In the genomic region with DNA sequence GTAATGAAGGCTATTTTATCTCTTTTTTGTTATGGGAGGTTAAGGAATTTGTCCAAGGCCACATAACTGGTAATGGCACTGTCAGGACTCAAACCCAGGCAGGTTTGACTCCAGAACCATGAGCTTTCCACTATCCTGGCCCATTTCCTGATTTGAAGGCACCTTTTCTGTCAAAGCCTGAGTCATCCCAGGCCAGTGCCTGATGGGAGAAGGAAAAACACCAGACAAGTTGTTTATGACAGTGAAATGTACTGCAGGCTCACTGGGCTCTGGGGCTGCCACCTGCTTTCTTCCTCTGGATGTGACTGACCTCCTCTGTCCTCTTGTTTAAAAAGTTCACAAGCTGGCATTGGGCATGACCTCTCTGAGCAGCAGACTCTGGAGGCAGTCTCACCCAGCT, we compare ENCODE assay signal across 24 cellular contexts.
"Had no signal": no experiment of that assay in that cellular context is flagged by ENCODE, and none has a peak within 500 bp of the region (broad histone marks: within the 10 kb centered on the region; RNA-seq: fewer than 3 reads in every experiment).

No MANE protein-coding gene starts in this region.

- DNase-seq: stimulated activated CD4-positive, alpha-beta T cell treated with anti-CD3 and anti-CD28 coated beads, Interleukin-2, amount 100 ng/mL, for 48 hours; stimulated activated CD4-positive, alpha-beta T cell treated with anti-CD3 and anti-CD28 coated beads, Interleukin-4, amount 100 ng/mL, for 1 hour; stimulated activated CD4-positive, alpha-beta T cell treated with anti-CD3 and anti-CD28 coated beads, Interleukin-4, amount 100 ng/mL, for 24 hours; stimulated activated CD4-positive, alpha-beta T cell treated with anti-CD3 and anti-CD28 coated beads, Interleukin-4, amount 100 ng/mL, for 4 hours; stimulated activated CD8-positive, alpha-beta memory T cell treated with anti-CD3 and anti-CD28 coated beads, Interleukin-4, amount 100 ng/mL, for 48 hours; stimulated activated naive B cell treated with anti-CD40 and anti-IgM and Interleukin-4, amounts not matched to agents 10 μg/mL and 1 μg/mL and 100 μg/mL, for 72 hours; stimulated activated naive CD4-positive, alpha-beta T cell; stimulated activated naive CD4-positive, alpha-beta T cell treated with Interleukin-2 at 50 U/mL for 16 hours; stimulated activated naive CD8-positive, alpha-beta T cell treated with anti-CD3 and anti-CD28 coated beads, Interleukin-15, amount 100 ng/mL, for 72 hours; stimulated activated naive CD8-positive, alpha-beta T cell treated with anti-CD3 and anti-CD28 coated beads, Interleukin-15, Interleukin-2, amounts not matched to agents 100 U/mL and 50 U/mL, for 24 hours; stomach; substantia nigra; testis; thyroid gland; tibial artery; transverse colon; trophoblast cell; upper lobe of left lung; upper lobe of right lung; uterus had no signal

- H3K27ac ChIP-seq: stomach, suprapubic skin, testis, thoracic aorta, thyroid gland, tibial artery, tibial nerve, transverse colon, upper lobe of left lung, upper lobe of right lung, uterus, vagina had no signal

- H3K4me3 ChIP-seq: stomach, suprapubic skin, testis, thoracic aorta, thyroid gland, tibial artery, tibial nerve, transverse colon, upper lobe of left lung, upper lobe of right lung, uterus, vagina had no signal

- H3K4me1 ChIP-seq: stomach, suprapubic skin, testis, thyroid gland, tibial artery, tibial nerve, transverse colon, upper lobe of left lung, upper lobe of right lung, uterus, vagina had no signal

- H3K9me3 ChIP-seq: stomach, suprapubic skin, testis, thoracic aorta, thyroid gland, tibial artery, tibial nerve, transverse colon, upper lobe of left lung, upper lobe of right lung, uterus, vagina had no signal

- H3K27me3 ChIP-seq: stomach, suprapubic skin, testis, thyroid gland, tibial artery, tibial nerve, transverse colon, upper lobe of left lung, upper lobe of right lung, uterus, vagina had no signal

- H3K36me3 ChIP-seq: stomach, suprapubic skin, thoracic aorta, thyroid gland, tibial artery, tibial nerve, transverse colon, upper lobe of left lung, upper lobe of right lung, uterus, vagina had no signal
